21 cellular contexts compared by ENCODE assay signal in the genomic region with DNA sequence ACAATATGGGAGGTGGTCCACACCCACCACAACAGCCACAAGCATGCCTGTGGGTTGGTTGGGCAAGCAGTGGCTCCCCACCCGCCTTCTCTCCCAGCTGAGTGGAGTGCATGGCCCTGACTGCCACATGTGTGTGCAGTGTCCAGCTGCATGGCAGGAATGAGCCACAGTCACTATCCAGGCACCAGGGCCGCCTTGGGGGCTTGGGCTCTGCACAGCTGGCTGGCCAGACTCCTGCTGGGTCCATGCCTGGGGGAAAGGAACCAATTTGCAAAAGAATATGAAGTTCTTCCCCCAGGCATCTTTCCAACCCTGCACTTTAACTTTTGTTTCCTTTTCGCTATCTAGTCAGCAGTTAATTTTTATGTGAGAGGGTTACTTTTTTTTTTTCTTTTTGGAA. TPM values are rescaled to one million over a fixed set of nuclear protein-coding genes. Genes with fewer than 3 reads are reported as not detected.
DNase-seq lines count a peak whose midpoint lies in the region; ATAC-seq, FAIRE-seq and TF ChIP-seq lines count a peak whose summit lies in the region.
"Had no signal": no experiment of that assay in that cellular context is flagged by ENCODE, and none has a peak within 500 bp of the region (broad histone marks: within the 10 kb centered on the region; RNA-seq: fewer than 3 reads in every experiment).

No MANE protein-coding gene starts in this region.

- no peaks in the 10 kb centered on the region for H3K36me3 ChIP-seq in DND-41 (ENCODE audit: insufficient read depth, low read length)
- no peaks in the 10 kb centered on the region for H3K36me3 ChIP-seq in HUES64 (ENCODE audit: insufficient read depth, low read length)
- H3K36me3 ChIP-seq: breast epithelium, sigmoid colon had no signal

- no peak overlapping the region for H2AFZ ChIP-seq in DND-41 (ENCODE audit: low read depth, low read length)

- H3K9me3 ChIP-seq in DND-41 (ENCODE audit: insufficient read depth, low read length, severe bottlenecking) (no peaks in the 10 kb centered on the region), HUES64 (ENCODE audit: insufficient read depth, low read depth, low read length) (peaks cover 6% of the 10 kb centered on the region; the same call in 1 of the 2 replicates)
- H3K9me3 ChIP-seq: sigmoid colon had no signal

- H3K9ac ChIP-seq in DND-41 (ENCODE audit: low read depth, low read length) (no peak overlapping the region), HUES64 (ENCODE audit: low read depth, low read length) (no peak overlapping the region)

- H3K4me3 Mint-ChIP-seq in stimulated activated naive B cell treated with anti-CD40 and anti-IgM and Interleukin-4, amounts not matched to agents 10 μg/mL and 1 μg/mL and 100 μg/mL, for 72 hours = no peak overlapping the region
- H3K4me3 Mint-ChIP-seq: CD8-positive, alpha-beta memory T cell had no signal

- H3K36me3 Mint-ChIP-seq in stimulated activated naive B cell treated with anti-CD40 and anti-IgM and Interleukin-4, amounts not matched to agents 10 μg/mL and 1 μg/mL and 100 μg/mL, for 72 hours = peaks cover 0 to 1% of the 10 kb centered on the region in 2 donors

- WGBS in HUES64 = 17% methylated on average over 2 of the region's 3 CpGs

- no peak overlapping the region for H3K4me3 ChIP-seq in DND-41 (ENCODE audit: low read depth in 1 of 2, low read length in 2 of 2)
- H3K4me3 ChIP-seq in HUES64 (ENCODE audit: low read length) = no peak overlapping the region
- H3K4me3 ChIP-seq: breast epithelium, sigmoid colon had no signal

- ATAC-seq in DND-41 (ENCODE audit: insufficient read depth, low read depth) = 0 out of 3 replicates have a peak, but pooled peaks have one; percentile 42
- no peak for ATAC-seq in HG03095 (IDR thresholded peaks at IDR 0.05; ENCODE audit: unreplicated experiment)
- no peak for ATAC-seq in stimulated activated naive B cell treated with anti-CD40 and anti-IgM and Interleukin-4, amounts not matched to agents 10 μg/mL and 1 μg/mL and 100 μg/mL, for 72 hours (replicated peaks)
- ATAC-seq: left ventricle myocardium superior had no signal

- H3K27me3 ChIP-seq in DND-41 (ENCODE audit: insufficient read depth, low read length, poor library complexity) = no peaks in the 10 kb centered on the region
- H3K27me3 ChIP-seq in HUES64 (ENCODE audit: insufficient read depth, low read length) = no peaks in the 10 kb centered on the region
- H3K27me3 ChIP-seq: breast epithelium, sigmoid colon had no signal

- no peak for DNase-seq in DND-41
- DNase-seq in myocyte (ENCODE audit: low read depth) = peak; percentile 22
- no peak for DNase-seq in NCI-H1694 treated with DMSO at 0.1 percent for 48 hours (lab: John Stamatoyannopoulos, UW)
- DNase-seq in activated CD8-positive, alpha-beta memory T cell treated with anti-CD3 and anti-CD28 coated beads, Interleukin-2, amount 50 U/mL, for 4 hours = no peak
- no peak for DNase-seq in stimulated activated naive B cell treated with anti-CD40 and anti-IgM and Interleukin-4, amounts not matched to agents 10 μg/mL and 1 μg/mL and 100 μg/mL, for 72 hours
- DNase-seq: activated CD4-positive, alpha-beta T cell treated with anti-CD3 and anti-CD28 coated beads, Interleukin-2, amount 50 U/mL, for 48 hours; activated CD4-positive, CD25-positive, alpha-beta regulatory T cell; activated effector memory CD4-positive, alpha-beta T cell treated with anti-CD3 and anti-CD28 coated beads, Interleukin-2, amount 50 U/mL, for 16 hours; CD8-positive, alpha-beta memory T cell; IMR-90; left ventricle myocardium superior; NCI-H526; sigmoid colon had no signal

- H3K27ac ChIP-seq in DND-41 (ENCODE audit: low read length) (no peak overlapping the region), HUES64 (ENCODE audit: low read depth, low read length) (peak overlapping the region; percentile 84; the same call in 1 of the 2 replicates)
- H3K27ac ChIP-seq: sigmoid colon had no signal

- H3K27ac Mint-ChIP-seq in stimulated activated naive B cell treated with anti-CD40 and anti-IgM and Interleukin-4, amounts not matched to agents 10 μg/mL and 1 μg/mL and 100 μg/mL, for 72 hours = no peak overlapping the region
- H3K27ac Mint-ChIP-seq: CD8-positive, alpha-beta memory T cell; progenitor cell of endocrine pancreas had no signal

- no peak overlapping the region for H3K4me2 ChIP-seq in DND-41 (ENCODE audit: insufficient read depth, low read length)

- no peaks in the 10 kb centered on the region for H3K4me1 Mint-ChIP-seq in stimulated activated naive B cell treated with anti-CD40 and anti-IgM and Interleukin-4, amounts not matched to agents 10 μg/mL and 1 μg/mL and 100 μg/mL, for 72 hours
- H3K4me1 Mint-ChIP-seq: CD8-positive, alpha-beta memory T cell had no signal

- H4K20me1 ChIP-seq in DND-41 (ENCODE audit: insufficient read depth, low read length) = no peaks in the 10 kb centered on the region

- H3K4me1 ChIP-seq in DND-41 (ENCODE audit: insufficient read depth, low read length) (no peaks in the 10 kb centered on the region), HUES64 (ENCODE audit: insufficient read depth, low read length) (peaks cover 15% of the 10 kb centered on the region)
- H3K4me1 ChIP-seq: breast epithelium, sigmoid colon had no signal

- TF ChIP-seq CTCF in DND-41 (IDR thresholded peaks at IDR 0.05; ENCODE audit: borderline replicate concordance, extremely low read depth, low read length, poor library complexity, severe bottlenecking) = no peak

- H3K79me2 ChIP-seq in DND-41 (ENCODE audit: insufficient read depth, low read length) = no peaks in the 10 kb centered on the region

- peak; percentile 96 for FAIRE-seq in endometrium (lab: Jason Lieb, UNC)
- FAIRE-seq: colon, GM12892, RCC 7860 had no signal

- no peaks in the 10 kb centered on the region for H3K9me3 Mint-ChIP-seq in stimulated activated naive B cell treated with anti-CD40 and anti-IgM and Interleukin-4, amounts not matched to agents 10 μg/mL and 1 μg/mL and 100 μg/mL, for 72 hours

- H3K27me3 Mint-ChIP-seq in stimulated activated naive B cell treated with anti-CD40 and anti-IgM and Interleukin-4, amounts not matched to agents 10 μg/mL and 1 μg/mL and 100 μg/mL, for 72 hours = peaks cover 0 to 4% of the 10 kb centered on the region in 2 donors
- H3K27me3 Mint-ChIP-seq: progenitor cell of endocrine pancreas had no signal

RNA-seq across cellular contexts. Expression of gene ASCC3, which starts 11.6 kb away (rescaled TPM):
- polyA plus RNA-seq in HUES64 (2013, experiment 1 of 2) = 40.7 TPM
- polyA plus RNA-seq in HUES64 (2013, experiment 2 of 2) = 44.4 TPM
- 59.3 and 70.0 TPM in 2 replicates for total RNA-seq in myocyte
- 15.3 TPM for polyA plus RNA-seq in myocyte (2012)
